Comparison of ENCODE assay signal across 19 cellular contexts in genomic region chr3:195120199-195120556, GRCh38.
DNase-seq lines count a peak whose midpoint lies in the region; ATAC-seq, FAIRE-seq and TF ChIP-seq lines count a peak whose summit lies in the region.
"Had no signal": no experiment of that assay in that cellular context is flagged by ENCODE, and none has a peak within 500 bp of the region (broad histone marks: within the 10 kb centered on the region; RNA-seq: fewer than 3 reads in every experiment).

No MANE protein-coding gene starts in this region.

- TF ChIP-seq POLR2A in IMR-90 (IDR thresholded peaks at IDR 0.05; ENCODE audit: low read depth, low read length) = no peak
- TF ChIP-seq POLR2A in prostate gland (IDR thresholded peaks at IDR 0.05) = no peak
- no peak for TF ChIP-seq POLR2A in GM12892 (IDR thresholded peaks at IDR 0.05; ENCODE audit: low read depth, low read length)

- in situ Hi-C loops in IMR-90 (cut with MboI; ENCODE audit: low sequenced_read_pairs) = no loop called here

- no peak for FAIRE-seq in GM12892 (lab: Jason Lieb, UNC)
- FAIRE-seq: G401.6, keratinocyte, pancreas had no signal

- peak overlapping the region; percentile 99 for H3K4ac ChIP-seq in IMR-90 (ENCODE audit: low read depth, low read length)

- peak overlapping the region; percentile 98 for H3K23ac ChIP-seq in IMR-90 (ENCODE audit: low read depth, low read length)

- H3K27me3 ChIP-seq in AG04450 (ENCODE audit: control insufficient read depth, insufficient read depth, low read length) (no peaks in the 10 kb centered on the region), IMR-90 (ENCODE audit: control insufficient read depth, insufficient read depth, low read length) (no peaks in the 10 kb centered on the region), esophagus (ENCODE audit: control insufficient read depth in 1 of 2, insufficient read depth in 2 of 2, low read length in 2 of 2) (no peaks in the 10 kb centered on the region), prostate gland (replicated peaks; ENCODE audit: insufficient read depth) (no peaks in the 10 kb centered on the region)
- H3K27me3 ChIP-seq: pancreas had no signal

- peak overlapping the region; percentile 88 for H3K18ac ChIP-seq in IMR-90 (ENCODE audit: low read depth, low read length)

- dilution Hi-C loops in IMR-90 (cut with HindIII; ENCODE audit: low sequenced_read_pairs, unreplicated experiment) = no loop called here

- peak overlapping the region; percentile 98 for H2AK5ac ChIP-seq in IMR-90 (ENCODE audit: low read depth, low read length)

- H3K36me3 ChIP-seq in IMR-90 (ENCODE audit: control insufficient read depth, insufficient read depth, low read length) = no peaks in the 10 kb centered on the region
- H3K36me3 ChIP-seq in esophagus (ENCODE audit: control insufficient read depth in 2 of 2, insufficient read depth in 2 of 2, low read length in 1 of 2) = peaks cover 3 to 6% of the 10 kb centered on the region in 2 donors
- no peaks in the 10 kb centered on the region for H3K36me3 ChIP-seq in prostate gland
- H3K36me3 ChIP-seq: HAP-1, pancreas had no signal

- TF ChIP-seq RAD21 in IMR-90 (IDR thresholded peaks at IDR 0.05; ENCODE audit: low read length) = no peak

- H3K4me2 ChIP-seq in IMR-90 (ENCODE audit: low read depth, low read length) = peak overlapping the region; percentile 43

- H2BK120ac ChIP-seq in IMR-90 (ENCODE audit: low read depth, low read length) = peak overlapping the region; percentile 100

- peak overlapping the region; percentile 90 for H4K5ac ChIP-seq in IMR-90 (ENCODE audit: low read depth, low read length)

- H2AK9ac ChIP-seq in IMR-90 (replicated peaks; ENCODE audit: low read depth, low read length, poor library complexity) = peak overlapping the region; percentile 96

- BruUV-seq in IMR-90 (replicated peaks; lab: Mats Ljungman, UMichigan) = no TSS peak

- H4K20me1 ChIP-seq in IMR-90 (ENCODE audit: insufficient read depth, low read length) = no peaks in the 10 kb centered on the region

- peaks cover 3 to 56% of the 10 kb centered on the region in 2 experiments for H3K79me1 ChIP-seq in IMR-90 (ENCODE audit: low read depth in 1 of 2, low read length in 2 of 2)

- H3K9ac ChIP-seq in IMR-90 (ENCODE audit: low read depth, low read length) = peak overlapping the region; percentile 34

- H3K27ac ChIP-seq in AG04450 (ENCODE audit: low read depth, low read length) (peak overlapping the region; percentile 96), IMR-90 (ENCODE audit: insufficient read depth, low read length) (peak overlapping the region; percentile 94), esophagus (ENCODE audit: low read depth in 2 of 2, low read length in 1 of 2) (peak overlapping the region; percentile 27 to 28), prostate gland (peak overlapping the region; percentile 21 to 63)
- H3K27ac ChIP-seq: pancreas had no signal

- no peak for TF ChIP-seq CTCF in AG04450 (IDR thresholded peaks at IDR 0.05; ENCODE audit: low read depth, low read length)
- no peak for TF ChIP-seq CTCF in IMR-90 (conservative IDR thresholded peaks at IDR 0.05; ENCODE audit: low read depth, low read length)
- no peak for TF ChIP-seq CTCF in prostate gland (IDR thresholded peaks at IDR 0.05)

- H3K4me1 ChIP-seq in IMR-90 (ENCODE audit: control insufficient read depth, insufficient read depth, low read length) = peaks cover 16% of the 10 kb centered on the region
- H3K4me1 ChIP-seq in esophagus (ENCODE audit: control insufficient read depth in 2 of 2, insufficient read depth in 2 of 2, low read length in 1 of 2) = peaks cover 4 to 14% of the 10 kb centered on the region in 2 donors
- no peaks in the 10 kb centered on the region for H3K4me1 ChIP-seq in prostate gland (replicated peaks)
- H3K4me1 ChIP-seq: pancreas had no signal

- peak overlapping the region; percentile 22 to 92; a peak in 3 of 4 replicates for H4K8ac ChIP-seq in IMR-90 (ENCODE audit: low read depth in 2 of 2, low read length in 2 of 2)

- peak overlapping the region; percentile 99 for H4K91ac ChIP-seq in IMR-90 (ENCODE audit: insufficient read depth, low read depth, low read length)

- H2BK15ac ChIP-seq in IMR-90 (ENCODE audit: low read depth, low read length) = peak overlapping the region; percentile 39

- no peak for ATAC-seq in IMR-90 (ENCODE audit: low read depth)
- ATAC-seq in HG03175 (IDR thresholded peaks at IDR 0.05; ENCODE audit: unreplicated experiment) = no peak
- ATAC-seq: pancreas; stimulated activated memory B cell treated with anti-CD40 and anti-IgM and Interleukin-4, amounts not matched to agents 10 μg/mL and 1 μg/mL and 100 μg/mL, for 72 hours had no signal

- DNase-seq in AG04450 (ENCODE audit: low read depth, low spot score) = no peak
- DNase-seq in IMR-90 = no peak
- no peak for DNase-seq in prostate gland (ENCODE audit: low spot score)
- no peak for DNase-seq in NK-92 (lab: John Stamatoyannopoulos, UW; ENCODE audit: unreplicated experiment)
- DNase-seq in hippocampal formation (lab: John Stamatoyannopoulos, UW) = no peak
- DNase-seq in GM12892 (ENCODE audit: insufficient read length) = no peak
- DNase-seq: activated CD4-positive, alpha-beta T cell treated with anti-CD3 and anti-CD28 coated beads for 48 hours; activated CD8-positive, alpha-beta memory T cell treated with anti-CD3 and anti-CD28 coated beads, Interleukin-2, amount 50 U/mL, for 48 hours; activated naive CD4-positive, alpha-beta T cell; erythroblast; NCI-H1436 treated with DMSO at 0.1 percent for 48 hours; pancreas; SIG-M5 had no signal

- H3K56ac ChIP-seq in IMR-90 (ENCODE audit: extremely low read depth, insufficient read depth, low read length) = peak overlapping the region; percentile 88

- H3K9me3 ChIP-seq in AG04450 (ENCODE audit: control insufficient read depth, insufficient read depth, low read length) = no peaks in the 10 kb centered on the region
- no peaks in the 10 kb centered on the region for H3K9me3 ChIP-seq in IMR-90 (ENCODE audit: control insufficient read depth, insufficient read depth, low read length)
- H3K9me3 ChIP-seq in esophagus (ENCODE audit: control insufficient read depth in 2 of 2, insufficient read depth in 1 of 2, low read depth in 1 of 2, low read length in 1 of 2) = no peaks in the 10 kb centered on the region
- no peaks in the 10 kb centered on the region for H3K9me3 ChIP-seq in prostate gland
- H3K9me3 ChIP-seq: HAP-1, pancreas had no signal

- CTCF ChIA-PET in AG04450 (lab: Charles Lee) (interaction anchor here (0.6 to 5.6 kb wide), 7 partner anchors 8 to 449 kb away, joined by 3 to 45 read pairs (median 5); partner anchors contain the start of gene LSG1), IMR-90 (lab: Yijun Ruan, JAX) (interaction anchor here (1.1 to 1.4 kb wide), 2 partner anchors 14 to 438 kb away, joined by 4 to 6 read pairs; no protein-coding TSS in a partner anchor)

- peak overlapping the region; percentile 64 for H2AFZ ChIP-seq in IMR-90 (replicated peaks; ENCODE audit: low read length, poor library complexity)

- intact Hi-C loops in IMR-90 (cut with micrococcal nuclease) (no loop called here), prostate gland (cut with DNase I) (no loop called here)

- H3K4me3 ChIP-seq in AG04450 (ENCODE audit: low read depth, low read length) (no peak overlapping the region), IMR-90 (ENCODE audit: insufficient read depth, low read depth, low read length) (no peak overlapping the region), esophagus (ENCODE audit: low read depth in 1 of 2, low read length in 2 of 2) (no peak overlapping the region), prostate gland (no peak overlapping the region)
- H3K4me3 ChIP-seq: HAP-1, pancreas had no signal

- POLR2A ChIA-PET in AG04450 (lab: Yijun Ruan, JAX) (interaction anchor here (0.7 to 1.4 kb wide), 5 partner anchors 14 to 559 kb away, joined by 3 to 6 read pairs (median 3); partner anchors contain the start of gene FAM43A), IMR-90 (lab: Charles Lee; ENCODE audit: unreplicated experiment) (interaction anchor here (1.1 kb wide), 1 partner anchor 62 kb away, joined by 3 read pairs; no protein-coding TSS in a partner anchor)

- H2BK20ac ChIP-seq in IMR-90 (ENCODE audit: low read depth, low read length) = peak overlapping the region; percentile 99

- H3K9me1 ChIP-seq in IMR-90 (ENCODE audit: insufficient read depth, low read length) = peaks cover 27% of the 10 kb centered on the region

- H3K14ac ChIP-seq in IMR-90 (replicated peaks; ENCODE audit: low read depth, low read length) = peak overlapping the region; percentile 98

- no CpG with 5 or more reads among the region's 2 CpGs for WGBS in IMR-90 (ENCODE audit: extremely low coverage in 2 of 2, insufficient read length in 1 of 2), 2 experiments
- WGBS in esophagus, 2 donors = 93 to 96% methylated on average over 1 to 2 of the region's 2 CpGs
- 93% methylated on average over 2 of the region's 2 CpGs for whole genome bisulfite sequencing in prostate gland

- H2BK5ac ChIP-seq in IMR-90 (ENCODE audit: low read depth, low read length, poor library complexity, severe bottlenecking) = peak overlapping the region; percentile 99

TF ChIP-seq in IMR-90, 13 proteins besides CTCF, POLR2A, EP300 and RAD21:
- TF ChIP-seq RFX5 (IDR thresholded peaks at IDR 0.05; ENCODE audit: low read depth, low read length) (no peak), RCOR1 (IDR thresholded peaks at IDR 0.05; ENCODE audit: insufficient replicate concordance, low read length) (peak; percentile 75)

Comparison
In these comparisons a context has a peak if more than half of its experiments do, and no peak if none do; other contexts are left out.
1. H3K27ac ChIP-seq: peak in every context shown above with its lines; median percentile 96 in AG04450; 94 in IMR-90; 42 in prostate gland; 28 in esophagus.